11 cellular contexts compared by ENCODE assay signal in the genomic region with DNA sequence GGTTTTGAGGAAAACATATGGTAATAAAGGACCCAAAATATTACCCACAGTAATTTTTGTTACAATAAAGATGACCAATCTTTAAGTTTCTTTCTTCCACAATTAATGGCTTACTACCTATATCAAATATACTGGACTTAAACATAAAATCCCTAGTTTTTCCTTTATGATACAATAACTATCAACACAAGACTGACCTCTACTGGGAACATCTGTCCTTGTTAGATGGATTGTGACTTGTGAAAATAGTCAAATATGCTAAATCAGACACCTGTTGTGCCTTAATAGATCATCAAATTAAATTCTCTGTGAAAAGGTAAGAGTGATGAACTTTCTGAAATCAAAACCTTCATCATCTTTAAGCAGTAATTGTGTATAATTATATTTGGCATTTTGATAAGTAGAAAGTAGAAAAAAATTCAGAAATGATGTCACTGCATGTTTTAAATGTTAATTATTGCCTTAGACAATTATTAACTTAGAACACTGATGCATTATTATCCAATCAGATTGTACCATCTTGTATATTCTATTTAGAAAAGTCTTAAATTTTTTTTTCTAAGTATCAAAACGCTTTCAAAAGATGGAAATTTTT.
DNase-seq lines count a peak whose midpoint lies in the region; ATAC-seq and TF ChIP-seq lines count a peak whose summit lies in the region.
"Had no signal": no experiment of that assay in that cellular context is flagged by ENCODE, and none has a peak within 500 bp of the region (broad histone marks: within the 10 kb centered on the region; RNA-seq: fewer than 3 reads in every experiment).

No MANE protein-coding gene starts in this region.

- H3K27ac ChIP-seq in C4-2B, result no peak overlapping the region
- H3K27ac ChIP-seq in VCaP, result peak overlapping the region; percentile 66
- H3K27ac ChIP-seq in suprapubic skin, result no peak overlapping the region
- H3K27ac ChIP-seq: neutrophil had no signal

- ATAC-seq in GM21390 (IDR thresholded peaks at IDR 0.05; ENCODE audit: unreplicated experiment), result no peak
- no peak for ATAC-seq in HG02759 (IDR thresholded peaks at IDR 0.05; ENCODE audit: unreplicated experiment)
- no peak for ATAC-seq in Right ventricle myocardium superior (ENCODE audit: poor library complexity)

- DNase-seq in HCEC 1CT (peak; percentile 49), left kidney (ENCODE audit: low read depth, low spot score) (peak; percentile 30), suprapubic skin (ENCODE audit: low spot score in 2 of 2) (no peak), Right ventricle myocardium superior (no peak)
- DNase-seq: activated naive CD4-positive, alpha-beta T cell treated with anti-CD3 and anti-CD28 coated beads, Interleukin-2, amount 10 ng/mL, durations not matched to agents 7 days and 5 days; NCI-H1092 treated with DMSO at 0.1 percent for 48 hours had no signal

- H3K9me3 ChIP-seq in suprapubic skin, result no peaks in the 10 kb centered on the region
- H3K9me3 ChIP-seq: neutrophil had no signal

- intact Hi-C loops in Right ventricle myocardium superior (cut with DNase I), result loop anchor here (5.0 to 10.0 kb wide), 2 partner anchors 292 to 774 kb away; no protein-coding TSS in a partner anchor

- H3K4me1 ChIP-seq in suprapubic skin, result no peaks in the 10 kb centered on the region

- no peaks in the 10 kb centered on the region for H3K27me3 ChIP-seq in suprapubic skin
- H3K27me3 ChIP-seq: neutrophil had no signal

- WGBS in suprapubic skin, result 82% methylated on average over 1 of the region's 1 CpG

- TF ChIP-seq CTCF in C4-2B (conservative IDR thresholded peaks at IDR 0.05), result peak; percentile 80
- TF ChIP-seq CTCF in VCaP (conservative IDR thresholded peaks at IDR 0.05), result peak; percentile 92
- peak in 1 of 2 donors; percentile 9 for TF ChIP-seq CTCF in suprapubic skin (IDR thresholded peaks at IDR 0.05)

- TF ChIP-seq EP300 in suprapubic skin (IDR thresholded peaks at IDR 0.05), result no peak

- no peak for TF ChIP-seq POLR2A in suprapubic skin (IDR thresholded peaks at IDR 0.05)

- no peaks in the 10 kb centered on the region for H3K36me3 ChIP-seq in suprapubic skin
- H3K36me3 ChIP-seq: neutrophil had no signal

- no peak overlapping the region for H3K4me3 ChIP-seq in suprapubic skin

Comparison
In these comparisons a context has a peak if more than half of its experiments do, and no peak if none do; other contexts are left out.
1. DNase-seq: peak in HCEC 1CT (single experiment) and left kidney (single experiment); none in suprapubic skin (0 of 2) and Right ventricle myocardium superior (single experiment).